Comparison of ENCODE assay signal across 9 cellular contexts in the genomic region with DNA sequence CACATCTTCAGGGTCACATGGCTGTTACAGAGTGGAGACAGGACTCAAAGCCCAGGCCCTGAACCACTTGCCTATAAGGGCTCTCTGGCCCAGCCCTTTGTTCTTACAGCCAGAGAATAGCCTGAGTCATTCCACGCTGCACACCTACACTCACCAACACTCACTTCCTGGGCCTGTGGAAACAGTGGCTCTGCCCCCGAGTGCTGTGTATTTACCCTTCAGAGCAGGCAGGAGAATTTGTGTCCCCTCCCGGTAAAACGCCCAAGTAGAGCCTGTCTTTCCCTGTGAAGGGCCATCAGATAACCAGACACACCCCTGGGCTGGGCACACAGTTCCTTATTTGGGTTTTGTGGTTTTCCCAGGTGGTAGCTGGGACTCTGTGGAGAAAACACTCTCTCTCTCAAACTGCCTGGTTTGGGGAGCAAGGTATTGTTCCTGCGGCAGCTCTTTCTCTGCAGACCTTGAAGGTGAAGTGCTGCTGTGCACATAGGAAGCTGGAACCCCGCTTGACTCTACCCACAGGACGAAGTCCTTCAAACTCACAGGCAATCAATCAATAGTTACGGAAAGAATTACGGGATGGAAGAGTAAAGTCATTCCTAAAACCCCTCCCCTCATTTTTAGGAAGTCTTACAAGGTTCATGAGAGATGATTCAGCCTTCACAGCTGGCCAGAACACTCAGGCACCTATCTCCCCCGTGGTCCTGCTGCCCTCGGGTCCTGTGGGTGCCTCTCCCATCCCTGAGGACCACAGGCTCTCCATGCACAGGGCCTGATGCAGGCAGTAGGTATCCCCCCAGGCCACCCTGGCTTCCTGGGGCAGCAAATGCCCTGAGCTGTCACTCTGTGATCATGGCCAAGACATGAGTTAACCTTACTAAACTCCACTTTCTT. TPM values are rescaled to one million over a fixed set of nuclear protein-coding genes. Genes with fewer than 3 reads are reported as not detected.
DNase-seq lines count a peak whose midpoint lies in the region; ATAC-seq and TF ChIP-seq lines count a peak whose summit lies in the region.
"Had no signal": no experiment of that assay in that cellular context is flagged by ENCODE, and none has a peak within 500 bp of the region (broad histone marks: within the 10 kb centered on the region; RNA-seq: fewer than 3 reads in every experiment).

No MANE protein-coding gene starts in this region.

- H3K27ac ChIP-seq in OCI-LY7 (ENCODE audit: low read depth, low read length, poor library complexity, severe bottlenecking): no peak overlapping the region

- no peak for TF ChIP-seq CTCF in OCI-LY7 (conservative IDR thresholded peaks at IDR 0.05; ENCODE audit: low read length)

- H3K4me2 ChIP-seq in OCI-LY7 (ENCODE audit: low read length): no peak overlapping the region

- H2AFZ ChIP-seq in OCI-LY7 (ENCODE audit: low read length): no peak overlapping the region

- H3K9me2 ChIP-seq in OCI-LY7 (ENCODE audit: insufficient read depth, low read length): no peaks in the 10 kb centered on the region

- H3K9me3 ChIP-seq in OCI-LY7 (ENCODE audit: low read length): no peaks in the 10 kb centered on the region

- no peak for DNase-seq in activated CD4-positive, CD25-positive, alpha-beta regulatory T cell (lab: John Stamatoyannopoulos, UW)
- DNase-seq in activated CD8-positive, alpha-beta memory T cell treated with anti-CD3 and anti-CD28 coated beads, Interleukin-2, amount 50 U/mL, for 48 hours: peak; percentile 74
- peak; percentile 80 for DNase-seq in kidney tubule cell (ENCODE audit: low spot score)
- DNase-seq in NCI-H146 treated with DMSO at 0.1 percent for 48 hours (lab: John Stamatoyannopoulos, UW; ENCODE audit: unreplicated experiment): no peak
- DNase-seq in OCI-LY7 (ENCODE audit: low spot score): no peak
- no peak for DNase-seq in OCI-M2 (lab: John Stamatoyannopoulos, UW; ENCODE audit: unreplicated experiment)

- BruUV-seq in OCI-LY7 (replicated peaks; lab: Mats Ljungman, UMichigan): no TSS peak

- intact Hi-C loops in OCI-LY7 (cut with micrococcal nuclease; ENCODE audit: unreplicated experiment): no loop called here

- peaks cover 9% of the 10 kb centered on the region for H3K4me1 ChIP-seq in OCI-LY7 (ENCODE audit: insufficient read depth, low read length, poor library complexity, severe bottlenecking)

- CTCF ChIA-PET in OCI-LY7 (lab: Charles Lee; ENCODE audit: unreplicated experiment): no interaction called here

- no peaks in the 10 kb centered on the region for H3K9me3 Mint-ChIP-seq in stimulated activated naive CD8-positive, alpha-beta T cell treated with anti-CD3 and anti-CD28 coated beads, Interleukin-15, Interleukin-2, amounts not matched to agents 100 ng/mL and 50 ng/mL, for 24 hours

- no peak overlapping the region for H3K4me3 ChIP-seq in OCI-LY7 (ENCODE audit: low read depth, low read length, poor library complexity, severe bottlenecking)

- peaks cover 16% of the 10 kb centered on the region for H3K27me3 Mint-ChIP-seq in stimulated activated naive CD8-positive, alpha-beta T cell treated with anti-CD3 and anti-CD28 coated beads, Interleukin-15, Interleukin-2, amounts not matched to agents 100 ng/mL and 50 ng/mL, for 24 hours

- POLR2A ChIA-PET in OCI-LY7 (lab: Charles Lee): no interaction called here

- H3K79me2 ChIP-seq in OCI-LY7 (ENCODE audit: insufficient read depth, low read depth, low read length): no peaks in the 10 kb centered on the region

- H3K4me3 Mint-ChIP-seq in stimulated activated naive CD8-positive, alpha-beta T cell treated with anti-CD3 and anti-CD28 coated beads, Interleukin-15, Interleukin-2, amounts not matched to agents 100 ng/mL and 50 ng/mL, for 24 hours: peak overlapping the region; percentile 58

- ATAC-seq in activated CD4-positive, CD25-positive, alpha-beta regulatory T cell treated with anti-CD3 and anti-CD28 coated beads, Interleukin-2, amount 50 U/mL, for 24 hours: peak; percentile 98

- H3K27ac Mint-ChIP-seq in stimulated activated naive CD8-positive, alpha-beta T cell treated with anti-CD3 and anti-CD28 coated beads, Interleukin-15, Interleukin-2, amounts not matched to agents 100 ng/mL and 50 ng/mL, for 24 hours: peak overlapping the region; percentile 93

- H4K20me1 ChIP-seq in OCI-LY7 (ENCODE audit: insufficient read depth, low read length): no peaks in the 10 kb centered on the region

- peaks cover 36% of the 10 kb centered on the region for H3K4me1 Mint-ChIP-seq in stimulated activated naive CD8-positive, alpha-beta T cell treated with anti-CD3 and anti-CD28 coated beads, Interleukin-15, Interleukin-2, amounts not matched to agents 100 ng/mL and 50 ng/mL, for 24 hours (ENCODE audit: low read depth)

- no peaks in the 10 kb centered on the region for H3K36me3 ChIP-seq in OCI-LY7 (ENCODE audit: insufficient read depth, low read length)

- H3K36me3 Mint-ChIP-seq in stimulated activated naive CD8-positive, alpha-beta T cell treated with anti-CD3 and anti-CD28 coated beads, Interleukin-15, Interleukin-2, amounts not matched to agents 100 ng/mL and 50 ng/mL, for 24 hours (ENCODE audit: low read depth): no peaks in the 10 kb centered on the region

RNA-seq across cellular contexts. Expression of a gene that starts 20.3 kb away (rescaled TPM):
- not detected in 2 replicates for total RNA-seq in OCI-LY7 (2014; rRNA removed; shearing (Covaris generic))
- not detected in 2 replicates for total RNA-seq in OCI-LY7 (2022)

RNA-seq across cellular contexts. Expression of a gene that starts 59.7 kb away (rescaled TPM):
- not detected in 2 replicates for total RNA-seq in OCI-LY7 (2014; rRNA removed; shearing (Covaris generic))
- total RNA-seq in OCI-LY7 (2022): not detected in 2 replicates
- total RNA-seq: T-helper 2 cell treated with Interferon-gamma antibody and Interleukin-4, amounts not matched to agents 100 ng/mL and 5 ng/mL, for 36 hours had no signal

Comparison
In these comparisons a context has a peak if more than half of its experiments do, and no peak if none do; other contexts are left out.
1. DNase-seq: peak in activated CD8-positive, alpha-beta memory T cell treated with anti-CD3 and anti-CD28 coated beads, Interleukin-2, amount 50 U/mL, for 48 hours (single experiment) and kidney tubule cell (single experiment); none in activated CD4-positive, CD25-positive, alpha-beta regulatory T cell (0 of 4), NCI-H146 treated with DMSO at 0.1 percent for 48 hours (single experiment), OCI-LY7 (single experiment) and OCI-M2 (single experiment).